Comparison of ENCODE assay signal across 17 cellular contexts in genomic region chr9:72648324-72648723, GRCh38.
"Had no signal": no experiment of that assay in that cellular context is flagged by ENCODE, and none has a peak within 500 bp of the region (broad histone marks: within the 10 kb centered on the region; RNA-seq: fewer than 3 reads in every experiment).

No MANE protein-coding gene starts in this region.

- H3K36me3 ChIP-seq: left ventricle myocardium inferior, lower lobe of right lung, ovary, right atrium auricular region, sigmoid colon had no signal

- H3K27ac Mint-ChIP-seq: effector memory CD8-positive, alpha-beta T cell; immature natural killer cell; naive B cell; nephron had no signal

- H3K4me3 ChIP-seq: left ventricle myocardium inferior, lower lobe of right lung, ovary, right atrium auricular region, sigmoid colon, skin epidermis had no signal

- ATAC-seq: effector memory CD8-positive, alpha-beta T cell; left cardiac atrium; lower lobe of right lung had no signal

- H3K4me1 ChIP-seq: left ventricle myocardium inferior, lower lobe of right lung, right atrium auricular region, sigmoid colon had no signal

- FAIRE-seq: kidney had no signal

- H3K9me3 Mint-ChIP-seq: effector memory CD8-positive, alpha-beta T cell; immature natural killer cell; naive B cell; nephron had no signal

- DNase-seq: effector memory CD8-positive, alpha-beta T cell; immature natural killer cell; kidney; left cardiac atrium; left ventricle myocardium inferior; lower lobe of right lung; mesenchymal stem cell; naive B cell; ovary; sigmoid colon; stimulated activated CD4-positive, alpha-beta T cell treated with anti-CD3 and anti-CD28 coated beads, Interleukin-2, amount 100 ng/mL, for 24 hours; stimulated activated CD4-positive, alpha-beta T cell treated with anti-CD3 and anti-CD28 coated beads, Interleukin-4, amount 100 ng/mL, for 4 hours; stimulated activated naive CD4-positive, alpha-beta T cell treated with Interleukin-2 at 50 U/mL for 16 hours had no signal

- H3K4me1 Mint-ChIP-seq: immature natural killer cell, naive B cell, nephron had no signal

- H3K4me3 Mint-ChIP-seq: effector memory CD8-positive, alpha-beta T cell; immature natural killer cell; naive B cell; nephron had no signal

- H3K27ac ChIP-seq: foreskin keratinocyte, left ventricle myocardium inferior, lower lobe of right lung, ovary, right atrium auricular region, sigmoid colon, skin epidermis had no signal

- H3K36me3 Mint-ChIP-seq: immature natural killer cell, naive B cell had no signal

- H3K9me3 ChIP-seq: left ventricle myocardium inferior, lower lobe of right lung, ovary, right atrium auricular region, sigmoid colon had no signal

- H3K27me3 ChIP-seq: foreskin keratinocyte, ovary, right atrium auricular region, sigmoid colon had no signal
